ENCODE assay signal across 23 cellular contexts in the genomic region with DNA sequence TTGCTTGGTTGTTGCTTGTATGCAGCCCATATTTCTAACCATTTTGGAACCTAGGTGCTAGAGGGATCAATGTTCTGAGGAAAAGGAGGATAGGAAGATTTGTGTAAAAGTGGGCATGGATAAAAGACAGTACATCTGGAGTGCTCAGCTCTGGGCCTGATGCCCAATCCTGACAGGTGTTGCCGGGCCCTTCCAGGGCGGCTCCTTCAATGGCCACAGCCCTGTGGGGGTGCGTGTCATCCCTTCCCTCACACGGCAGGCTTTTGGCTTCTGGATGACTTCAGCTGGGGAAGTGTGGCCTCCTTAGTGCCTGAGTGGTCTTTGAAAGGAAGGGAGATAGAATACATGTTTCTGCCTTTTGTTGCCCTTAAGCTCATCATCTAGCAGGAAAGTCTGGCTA.
"Had no signal": no experiment of that assay in that cellular context is flagged by ENCODE, and none has a peak within 500 bp of the region (broad histone marks: within the 10 kb centered on the region; RNA-seq: fewer than 3 reads in every experiment).

No MANE protein-coding gene starts in this region.

- H3K27ac Mint-ChIP-seq: activated B cell treated with CpG ODN at 0.5 μM for 24 hours; activated CD4-positive, alpha-beta memory T cell treated with anti-CD3 and anti-CD28 coated beads for 36 hours; activated naive CD8-positive, alpha-beta T cell treated with anti-CD3 and anti-CD28 coated beads, Interleukin-2, amount 50 U/mL, for 24 hours; dendritic cell treated with granulocyte-macrophage colony-stimulating factor and Interleukin-4, amounts not matched to agents 40 ng/mL and 50 ng/mL, for 4 days had no signal

- H3K4me1 Mint-ChIP-seq: activated B cell treated with CpG ODN at 0.5 μM for 24 hours, neural crest cell had no signal

- H3K4me1 ChIP-seq: foreskin keratinocyte, lower lobe of right lung, vagina had no signal

- H3K27me3 ChIP-seq: foreskin keratinocyte, vagina had no signal

- DNase-seq: activated B cell treated with CpG ODN at 0.5 μM for 24 hours; activated CD4-positive, alpha-beta memory T cell treated with anti-CD3 and anti-CD28 coated beads for 36 hours; activated CD4-positive, alpha-beta T cell treated with anti-CD3 and anti-CD28 coated beads for 4 hours; activated effector memory CD4-positive, alpha-beta T cell treated with anti-CD3 and anti-CD28 coated beads, Interleukin-2, amount 50 U/mL, for 16 hours; activated naive CD4-positive, alpha-beta T cell treated with anti-CD3 and anti-CD28 coated beads, Interleukin-2, amount 50 U/mL, for 16 hours; activated naive CD8-positive, alpha-beta T cell treated with anti-CD3 and anti-CD28 coated beads, Interleukin-2, amount 50 U/mL, for 24 hours; effector CD8-positive, alpha-beta T cell; foreskin keratinocyte; lower lobe of right lung; mesendoderm; naive thymus-derived CD4-positive, alpha-beta T cell; occipital lobe; stimulated activated CD4-positive, alpha-beta T cell treated with anti-CD3 and anti-CD28 coated beads, Interleukin-2, amount 100 ng/mL, for 48 hours; stimulated activated CD8-positive, alpha-beta memory T cell treated with anti-CD3 and anti-CD28 coated beads, Interleukin-4, amount 100 ng/mL, for 48 hours; stimulated activated naive CD4-positive, alpha-beta T cell; T1000 had no signal

- H3K4me3 Mint-ChIP-seq: activated B cell treated with CpG ODN at 0.5 μM for 24 hours; activated CD4-positive, alpha-beta memory T cell treated with anti-CD3 and anti-CD28 coated beads for 36 hours; activated naive CD8-positive, alpha-beta T cell treated with anti-CD3 and anti-CD28 coated beads, Interleukin-2, amount 50 U/mL, for 24 hours; dendritic cell treated with granulocyte-macrophage colony-stimulating factor and Interleukin-4, amounts not matched to agents 40 ng/mL and 50 ng/mL, for 4 days; naive thymus-derived CD4-positive, alpha-beta T cell; neural crest cell; type B pancreatic cell had no signal

- H3K9me3 ChIP-seq: lower lobe of right lung, thoracic aorta, vagina had no signal

- H3K27me3 Mint-ChIP-seq: activated B cell treated with CpG ODN at 0.5 μM for 24 hours; activated CD4-positive, alpha-beta memory T cell treated with anti-CD3 and anti-CD28 coated beads for 36 hours; activated naive CD8-positive, alpha-beta T cell treated with anti-CD3 and anti-CD28 coated beads, Interleukin-2, amount 50 U/mL, for 24 hours; dendritic cell treated with granulocyte-macrophage colony-stimulating factor and Interleukin-4, amounts not matched to agents 40 ng/mL and 50 ng/mL, for 4 days; naive thymus-derived CD4-positive, alpha-beta T cell; type B pancreatic cell had no signal

- H3K27ac ChIP-seq: foreskin keratinocyte, lower lobe of right lung, thoracic aorta, vagina had no signal

- H3K9me3 Mint-ChIP-seq: activated B cell treated with CpG ODN at 0.5 μM for 24 hours; activated CD4-positive, alpha-beta memory T cell treated with anti-CD3 and anti-CD28 coated beads for 36 hours; activated naive CD8-positive, alpha-beta T cell treated with anti-CD3 and anti-CD28 coated beads, Interleukin-2, amount 50 U/mL, for 24 hours; dendritic cell treated with granulocyte-macrophage colony-stimulating factor and Interleukin-4, amounts not matched to agents 40 ng/mL and 50 ng/mL, for 4 days; naive thymus-derived CD4-positive, alpha-beta T cell; neural crest cell; type B pancreatic cell had no signal

- ATAC-seq: activated naive CD8-positive, alpha-beta T cell treated with anti-CD3 and anti-CD28 coated beads, Interleukin-2, amount 50 U/mL, for 24 hours; foreskin keratinocyte; lower lobe of right lung; naive thymus-derived CD4-positive, alpha-beta T cell; sciatic nerve had no signal

- H3K4me3 ChIP-seq: lower lobe of right lung, smooth muscle cell, thoracic aorta, vagina had no signal
